ENCODE assay signal across 13 cellular contexts in the genomic region with DNA sequence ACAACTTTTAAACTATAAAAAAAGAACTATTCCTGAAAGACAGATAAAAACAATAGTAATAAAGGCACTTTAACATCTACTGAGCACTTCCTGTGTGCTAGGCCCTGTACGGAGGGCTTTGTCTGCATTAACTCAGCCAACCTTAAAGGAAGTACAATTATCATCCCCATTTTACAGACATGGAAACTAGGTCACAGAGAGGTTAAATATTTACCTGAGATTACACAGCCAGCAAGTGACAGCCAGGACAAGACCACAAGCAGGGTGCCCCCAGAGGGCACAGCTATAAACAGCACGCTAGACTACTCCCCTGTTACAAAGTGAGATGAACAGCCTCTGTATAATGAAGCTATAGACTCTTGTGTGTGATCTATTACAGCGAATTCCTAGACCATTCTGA. TPM values are rescaled to one million over a fixed set of nuclear protein-coding genes. Genes with fewer than 3 reads are reported as not detected.
DNase-seq lines count a peak whose midpoint lies in the region; ATAC-seq and TF ChIP-seq lines count a peak whose summit lies in the region.
"Had no signal": no experiment of that assay in that cellular context is flagged by ENCODE, and none has a peak within 500 bp of the region (broad histone marks: within the 10 kb centered on the region; RNA-seq: fewer than 3 reads in every experiment).

No MANE protein-coding gene starts in this region.

- TF ChIP-seq POLR2A in Peyer's patch (IDR thresholded peaks at IDR 0.05): no peak

- H2AFZ ChIP-seq in osteoblast (ENCODE audit: low read length): no peak overlapping the region

- H3K4me3 ChIP-seq in osteoblast (ENCODE audit: insufficient read depth, low read length) (no peak overlapping the region), Peyer's patch (no peak overlapping the region), aorta (ENCODE audit: low read length in 2 of 2) (no peak overlapping the region)
- H3K4me3 ChIP-seq: pancreas, upper lobe of right lung had no signal

- intact Hi-C loops in aorta (cut with DNase I): no loop called here

- peaks cover 34% of the 10 kb centered on the region for H3K36me3 Mint-ChIP-seq in activated CD8-positive, alpha-beta T cell treated with anti-CD3 and anti-CD28 coated beads, Interleukin-2, amount 10 ng/mL, durations not matched to agents 7 days and 5 days (ENCODE audit: low read depth)

- CTCF ChIA-PET in activated CD8-positive, alpha-beta T cell treated with anti-CD3 and anti-CD28 coated beads, Interleukin-2, amount 10 ng/mL, durations not matched to agents 7 days and 5 days (lab: Charles Lee): interaction anchor here (0.7 to 1.8 kb wide), 12 partner anchors 9 to 290 kb away, joined by 3 to 6 read pairs (median 4); partner anchors contain the start of genes DDX31 and GTF3C4

- H3K27ac ChIP-seq in osteoblast (ENCODE audit: low read depth, low read length) (no peak overlapping the region), Peyer's patch (no peak overlapping the region), aorta (ENCODE audit: low read depth in 1 of 2, low read length in 2 of 2) (no peak overlapping the region)
- H3K27ac ChIP-seq: pancreas, upper lobe of right lung had no signal

- H3K27me3 ChIP-seq in osteoblast (ENCODE audit: insufficient read depth, low read length) (no peaks in the 10 kb centered on the region), Peyer's patch (no peaks in the 10 kb centered on the region), aorta (ENCODE audit: control insufficient read depth in 1 of 2, insufficient read depth in 2 of 2, low read length in 1 of 2) (no peaks in the 10 kb centered on the region)
- H3K27me3 ChIP-seq: pancreas, upper lobe of right lung had no signal

- H3K4me1 ChIP-seq in osteoblast (ENCODE audit: insufficient read depth, low read length) (peaks cover 20% of the 10 kb centered on the region), Peyer's patch (no peaks in the 10 kb centered on the region), aorta (ENCODE audit: control insufficient read depth in 1 of 2, insufficient read depth in 2 of 2, low read length in 2 of 2) (no peaks in the 10 kb centered on the region)
- H3K4me1 ChIP-seq: pancreas, upper lobe of right lung had no signal

- H3K4me3 Mint-ChIP-seq in activated CD8-positive, alpha-beta T cell treated with anti-CD3 and anti-CD28 coated beads, Interleukin-2, amount 10 ng/mL, durations not matched to agents 7 days and 5 days: no peak overlapping the region
- H3K4me3 Mint-ChIP-seq: activated naive CD4-positive, alpha-beta T cell treated with anti-CD3 and anti-CD28 coated beads, Interleukin-2, amount 10 ng/mL, durations not matched to agents 7 days and 5 days; immature natural killer cell had no signal

- POLR2A ChIA-PET in activated CD8-positive, alpha-beta T cell treated with anti-CD3 and anti-CD28 coated beads, Interleukin-2, amount 10 ng/mL, durations not matched to agents 7 days and 5 days (lab: Charles Lee): no interaction called here

- no peaks in the 10 kb centered on the region for H4K20me1 ChIP-seq in osteoblast (ENCODE audit: insufficient read depth, low read length)

- no peak overlapping the region for H3K4me2 ChIP-seq in osteoblast (ENCODE audit: insufficient read depth, low read length)

- WGBS in aorta, 2 donors: 88 to 92% methylated on average over 3 of the region's 3 CpGs

- peak; percentile 61 for ATAC-seq in activated CD8-positive, alpha-beta T cell treated with anti-CD3 and anti-CD28 coated beads, Interleukin-2, amount 10 ng/mL, durations not matched to agents 7 days and 5 days
- ATAC-seq in HG03045 (IDR thresholded peaks at IDR 0.05; ENCODE audit: unreplicated experiment) (no peak), aorta (ENCODE audit: low FRiP score) (no peak)
- ATAC-seq: upper lobe of right lung had no signal

- H3K9me3 ChIP-seq in osteoblast (ENCODE audit: low read depth, low read length): no peaks in the 10 kb centered on the region
- H3K9me3 ChIP-seq in Peyer's patch: no peaks in the 10 kb centered on the region
- H3K9me3 ChIP-seq in aorta (ENCODE audit: control insufficient read depth, low read length): no peaks in the 10 kb centered on the region
- H3K9me3 ChIP-seq: pancreas, upper lobe of right lung had no signal

- H3K79me2 ChIP-seq in osteoblast (ENCODE audit: insufficient read depth, low read length): no peaks in the 10 kb centered on the region

- H3K9me3 Mint-ChIP-seq in activated CD8-positive, alpha-beta T cell treated with anti-CD3 and anti-CD28 coated beads, Interleukin-2, amount 10 ng/mL, durations not matched to agents 7 days and 5 days (ENCODE audit: insufficient read depth): no peaks in the 10 kb centered on the region
- H3K9me3 Mint-ChIP-seq: activated naive CD4-positive, alpha-beta T cell treated with anti-CD3 and anti-CD28 coated beads, Interleukin-2, amount 10 ng/mL, durations not matched to agents 7 days and 5 days; immature natural killer cell had no signal

- no peaks in the 10 kb centered on the region for H3K4me1 Mint-ChIP-seq in activated CD8-positive, alpha-beta T cell treated with anti-CD3 and anti-CD28 coated beads, Interleukin-2, amount 10 ng/mL, durations not matched to agents 7 days and 5 days (ENCODE audit: low read depth)
- H3K4me1 Mint-ChIP-seq: activated naive CD4-positive, alpha-beta T cell treated with anti-CD3 and anti-CD28 coated beads, Interleukin-2, amount 10 ng/mL, durations not matched to agents 7 days and 5 days; immature natural killer cell had no signal

- TF ChIP-seq CTCF in osteoblast (IDR thresholded peaks at IDR 0.05; ENCODE audit: extremely low read depth, low read depth, low read length) (peak; percentile 17), Peyer's patch (IDR thresholded peaks at IDR 0.05) (no peak)

- H3K27ac Mint-ChIP-seq in activated CD8-positive, alpha-beta T cell treated with anti-CD3 and anti-CD28 coated beads, Interleukin-2, amount 10 ng/mL, durations not matched to agents 7 days and 5 days: no peak overlapping the region
- H3K27ac Mint-ChIP-seq: activated naive CD4-positive, alpha-beta T cell treated with anti-CD3 and anti-CD28 coated beads, Interleukin-2, amount 10 ng/mL, durations not matched to agents 7 days and 5 days; immature natural killer cell had no signal

- in situ Hi-C loops in KBM-7 (cut with MboI; ENCODE audit: low pct_unique_long_range_greater_than_20kb, low sequenced_read_pairs): no loop called here

- H3K36me3 ChIP-seq in osteoblast (ENCODE audit: insufficient read depth, low read length): peaks cover 72% of the 10 kb centered on the region
- H3K36me3 ChIP-seq in Peyer's patch: peaks cover 0 to 58% (median 0%) of the 10 kb centered on the region in 3 donors
- peaks cover 12 to 23% of the 10 kb centered on the region in 2 donors for H3K36me3 ChIP-seq in aorta (ENCODE audit: control insufficient read depth in 1 of 2, insufficient read depth in 2 of 2, low read length in 1 of 2)

- peak; percentile 26 for DNase-seq in NCI-H2171 treated with DMSO at 0.1 percent for 48 hours (lab: John Stamatoyannopoulos, UW)
- no peak for DNase-seq in NCI-H2171 (lab: John Stamatoyannopoulos, UW)
- DNase-seq in KBM-7: peak; percentile 19
- no peak for DNase-seq in activated CD8-positive, alpha-beta T cell treated with anti-CD3 and anti-CD28 coated beads, Interleukin-2, amount 10 ng/mL, durations not matched to agents 7 days and 5 days
- DNase-seq in osteoblast (ENCODE audit: insufficient read length, low spot score, missing footprints): no peak
- DNase-seq in Peyer's patch: no peak
- DNase-seq in aorta: no peak
- DNase-seq: activated naive CD4-positive, alpha-beta T cell treated with anti-CD3 and anti-CD28 coated beads, Interleukin-2, amount 10 ng/mL, durations not matched to agents 7 days and 5 days; immature natural killer cell; KG1; pancreas; upper lobe of right lung had no signal

- no peaks in the 10 kb centered on the region for H3K27me3 Mint-ChIP-seq in activated CD8-positive, alpha-beta T cell treated with anti-CD3 and anti-CD28 coated beads, Interleukin-2, amount 10 ng/mL, durations not matched to agents 7 days and 5 days (ENCODE audit: low read depth)
- H3K27me3 Mint-ChIP-seq: activated naive CD4-positive, alpha-beta T cell treated with anti-CD3 and anti-CD28 coated beads, Interleukin-2, amount 10 ng/mL, durations not matched to agents 7 days and 5 days had no signal

RNA-seq across cellular contexts. Expression of gene DDX31, which starts 25.5 kb away (rescaled TPM):
- 10 to 100 TPM; 12.6 to 13.2 TPM for total RNA-seq in activated CD8-positive, alpha-beta T cell treated with anti-CD3 and anti-CD28 coated beads, Interleukin-2, amount 10 ng/mL, durations not matched to agents 7 days and 5 days
- 10.9 and 11.6 TPM in 2 replicates for total RNA-seq in osteoblast
- total RNA-seq in Peyer's patch: 10 to 100 TPM in 1 of 4 donors, 1 to 10 TPM in 3; 4.9 to 14.0 (median 9.0) TPM
- 10 to 100 TPM in 1 of 2 donors, 1 to 10 TPM in 1; 7.8 to 13.3 TPM for total RNA-seq in aorta
- 10 to 100 TPM in 1 of 2 donors, 1 to 10 TPM in 1; 2.8 to 14.1 TPM for polyA plus RNA-seq in aorta

RNA-seq across cellular contexts. Expression of gene GTF3C4, which starts 26.0 kb away (rescaled TPM):
- total RNA-seq in activated CD8-positive, alpha-beta T cell treated with anti-CD3 and anti-CD28 coated beads, Interleukin-2, amount 10 ng/mL, durations not matched to agents 7 days and 5 days: 10 to 100 TPM; 12.2 to 13.0 TPM
- total RNA-seq in osteoblast (18.0 and 21.7 TPM in 2 replicates), Peyer's patch (1 to 10 TPM; 5.6 to 8.3 (median 7.4) TPM), aorta (10 to 100 TPM in 1 of 2 donors, 1 to 10 TPM in 1; 8.2 to 12.1 TPM)
- 1 to 10 TPM; 2.5 to 3.3 TPM for polyA plus RNA-seq in aorta

Comparison
In these comparisons a context has a peak if more than half of its experiments do, and no peak if none do; other contexts are left out.
1. DNase-seq: peak in NCI-H2171 treated with DMSO at 0.1 percent for 48 hours (single experiment) and KBM-7 (single experiment); none in NCI-H2171 (single experiment), activated CD8-positive, alpha-beta T cell treated with anti-CD3 and anti-CD28 coated beads, Interleukin-2, amount 10 ng/mL, durations not matched to agents 7 days and 5 days (single experiment), osteoblast (single experiment), Peyer's patch (0 of 3) and aorta (0 of 2).